ENCODE assay signal across 8 cellular contexts in genomic region chr7:129368389-129368986, GRCh38.
DNase-seq lines count a peak whose midpoint lies in the region; ATAC-seq and TF ChIP-seq lines count a peak whose summit lies in the region.
"Had no signal": no experiment of that assay in that cellular context is flagged by ENCODE, and none has a peak within 500 bp of the region (broad histone marks: within the 10 kb centered on the region; RNA-seq: fewer than 3 reads in every experiment).

No MANE protein-coding gene starts in this region.

- H3K4me3 Mint-ChIP-seq in activated T-cell treated with anti-CD3 and anti-CD28 coated beads, Interleukin-2, amount 50 U/mL, for 72 hours: peak overlapping the region; percentile 71 to 82

- H3K4me3 ChIP-seq in gastrocnemius medialis: no peak overlapping the region

- H3K4me1 ChIP-seq in gastrocnemius medialis: peaks cover 12 to 17% of the 10 kb centered on the region in 2 donors

- H3K36me3 ChIP-seq in gastrocnemius medialis: no peaks in the 10 kb centered on the region

- TF ChIP-seq POLR2A in GM18951 (IDR thresholded peaks at IDR 0.05; ENCODE audit: extremely low read depth, insufficient read depth, insufficient read length) (peak; percentile 28), gastrocnemius medialis (IDR thresholded peaks at IDR 0.05) (no peak)

- no peaks in the 10 kb centered on the region for H3K9me3 Mint-ChIP-seq in activated T-cell treated with anti-CD3 and anti-CD28 coated beads, Interleukin-2, amount 50 U/mL, for 72 hours
- H3K9me3 Mint-ChIP-seq: nephron had no signal

- no peaks in the 10 kb centered on the region for H3K36me3 Mint-ChIP-seq in activated T-cell treated with anti-CD3 and anti-CD28 coated beads, Interleukin-2, amount 50 U/mL, for 72 hours (ENCODE audit: insufficient read depth in 2 of 2)

- H3K27ac ChIP-seq in gastrocnemius medialis: peak overlapping the region in 3 of 4 donors; percentile 26 to 45 (median 28)

- ATAC-seq in HG02763 (IDR thresholded peaks at IDR 0.05; ENCODE audit: unreplicated experiment) (peak; percentile 34), gastrocnemius medialis (no peak), left lobe of liver (no peak)
- peak; percentile 31 to 43 for ATAC-seq in activated T-cell treated with anti-CD3 and anti-CD28 coated beads, Interleukin-2, amount 50 U/mL, for 72 hours (replicated peaks in 1 of 2)

- TF ChIP-seq CTCF in gastrocnemius medialis (IDR thresholded peaks at IDR 0.05 in 4 of 5, conservative IDR thresholded peaks at IDR 0.05 in 1 of 5): no peak

- intact Hi-C loops in gastrocnemius medialis (cut with DNase I; ENCODE audit: low total_unique reads): loop anchor here (1.0 to 10.0 kb wide), 5 partner anchors 8 to 644 kb away; no protein-coding TSS in a partner anchor

- in situ Hi-C loops in GM18951 (cut with MboI; ENCODE audit: low sequenced_read_pairs, unreplicated experiment): loop anchor here (25.0 kb wide), 2 partner anchors 269 to 644 kb away; no protein-coding TSS in a partner anchor
- in situ Hi-C loops in gastrocnemius medialis (cut with MboI; ENCODE audit: low sequenced_read_pairs in 4 of 4): loop anchor here (5.0 to 25.0 kb wide), 5 partner anchors 104 to 646 kb away; no protein-coding TSS in a partner anchor

- DNase-seq in activated T-cell treated with anti-CD3 and anti-CD28 coated beads, Interleukin-2, amount 50 U/mL, for 72 hours: peak; percentile 53 to 62
- DNase-seq in gastrocnemius medialis (no peak), left lobe of liver (ENCODE audit: low spot score) (no peak), medulla oblongata (ENCODE audit: extremely low spot score) (no peak), GF-D8 (lab: John Stamatoyannopoulos, UW) (no peak)

- H3K27me3 ChIP-seq in gastrocnemius medialis: no peaks in the 10 kb centered on the region

- H3K27ac Mint-ChIP-seq in activated T-cell treated with anti-CD3 and anti-CD28 coated beads, Interleukin-2, amount 50 U/mL, for 72 hours: peak overlapping the region; percentile 86

- H3K4me1 Mint-ChIP-seq in activated T-cell treated with anti-CD3 and anti-CD28 coated beads, Interleukin-2, amount 50 U/mL, for 72 hours (ENCODE audit: low read depth): peaks cover 70% of the 10 kb centered on the region

- H3K27me3 Mint-ChIP-seq in activated T-cell treated with anti-CD3 and anti-CD28 coated beads, Interleukin-2, amount 50 U/mL, for 72 hours (ENCODE audit: low read depth): no peaks in the 10 kb centered on the region

- no peaks in the 10 kb centered on the region for H3K9me3 ChIP-seq in gastrocnemius medialis

Comparison
In these comparisons a context has a peak if more than half of its experiments do, and no peak if none do; other contexts are left out.
1. ATAC-seq: peak in HG02763 (single experiment) and activated T-cell treated with anti-CD3 and anti-CD28 coated beads, Interleukin-2, amount 50 U/mL, for 72 hours (2 of 2); none in gastrocnemius medialis (0 of 2) and left lobe of liver (single experiment).
2. DNase-seq: peak in activated T-cell treated with anti-CD3 and anti-CD28 coated beads, Interleukin-2, amount 50 U/mL, for 72 hours (2 of 2); none in gastrocnemius medialis (0 of 2), left lobe of liver (single experiment), medulla oblongata (single experiment) and GF-D8 (single experiment).